1 cellular context compared by ENCODE assay signal in genomic region chr14:32939254-32940065, GRCh38.
TF ChIP-seq lines count a peak whose summit lies in the region.

No MANE protein-coding gene starts in this region.

TF ChIP-seq in GM23338, 12 proteins besides CTCF, POLR2A, EP300 and RAD21 (continued from another document):
- TF ChIP-seq ZNF462 (CRISPR knock-in tag; IDR thresholded peaks at IDR 0.05), result no peak
- TF ChIP-seq POLR2AphosphoS5 (IDR thresholded peaks at IDR 0.05; ENCODE audit: low read depth), result no peak
- TF ChIP-seq ZNF331 (CRISPR knock-in tag; IDR thresholded peaks at IDR 0.05; ENCODE audit: low read depth), result no peak
